Comparison of ENCODE assay signal across 1 cellular context in the genomic region with DNA sequence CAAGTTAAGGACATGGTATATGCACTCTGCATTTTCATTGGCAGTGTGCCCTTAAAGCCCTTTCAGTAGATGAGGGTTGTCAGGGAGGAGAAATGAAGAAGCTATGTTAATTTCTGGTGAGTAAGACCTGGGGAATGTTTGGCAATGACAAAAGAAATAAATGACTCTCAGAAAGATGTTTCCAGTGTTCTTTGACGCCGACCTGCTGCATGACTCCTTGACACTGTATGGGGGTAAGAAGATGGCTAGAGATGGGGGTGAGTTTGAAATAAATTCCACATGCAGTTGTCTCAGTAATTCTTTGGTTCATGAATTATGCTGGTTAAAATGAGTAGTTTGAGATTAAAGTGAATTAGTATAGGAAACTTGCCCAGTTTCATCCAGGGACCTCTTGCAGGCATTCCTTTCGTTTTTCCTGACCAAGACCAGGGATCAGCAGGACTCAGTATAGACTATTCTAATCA.
TF ChIP-seq lines count a peak whose summit lies in the region.

No MANE protein-coding gene starts in this region.

TF ChIP-seq in WTC11, 78 proteins besides CTCF, POLR2A, EP300 and RAD21 (continued from another document):
- TF ChIP-seq ZNF219 (CRISPR knock-in tag; IDR thresholded peaks at IDR 0.05; ENCODE audit: borderline replicate concordance) (no peak), PRDM15 (CRISPR knock-in tag; IDR thresholded peaks at IDR 0.05) (no peak)
- TF ChIP-seq, protein P1, sequence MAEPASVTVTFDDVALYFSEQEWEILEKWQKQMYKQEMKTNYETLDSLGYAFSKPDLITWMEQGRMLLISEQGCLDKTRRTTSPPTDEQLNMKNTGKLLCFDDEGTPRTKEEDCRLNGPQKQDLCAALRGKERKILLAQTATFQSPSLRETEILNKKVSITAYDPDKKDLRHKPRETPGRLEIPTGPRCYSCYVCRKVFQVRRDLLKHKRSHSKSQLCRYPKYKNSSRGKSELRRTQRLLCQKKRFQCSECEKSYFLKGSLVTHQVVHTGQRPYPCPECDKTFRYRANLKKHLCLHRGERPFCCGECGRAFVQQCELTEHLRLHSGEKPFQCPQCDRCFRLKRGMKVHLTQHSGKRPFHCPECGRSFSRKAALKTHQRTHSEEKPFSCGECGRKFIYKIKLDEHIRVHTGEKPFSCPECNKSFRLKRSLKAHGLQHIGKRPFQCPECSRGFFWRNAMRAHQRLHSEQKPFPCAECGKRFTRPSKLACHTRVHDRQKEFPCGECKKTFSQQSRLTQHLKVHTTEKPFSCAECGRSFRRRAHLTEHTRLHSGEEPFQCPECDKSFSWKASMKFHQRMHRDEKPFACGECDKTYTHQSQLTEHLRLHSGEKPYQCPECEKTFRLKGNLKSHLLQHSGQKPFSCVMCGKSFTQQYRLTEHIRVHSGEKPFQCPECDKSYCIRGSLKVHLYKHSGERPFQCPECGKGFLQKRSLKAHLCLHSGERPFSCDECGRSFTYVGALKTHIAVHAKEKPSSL (CRISPR knock-in tag; conservative IDR thresholded peaks at IDR 0.05), result no peak
